ENCODE assay signal across 26 cellular contexts in genomic region chr14:105346200-105346533, GRCh38. TPM values are rescaled to one million over a fixed set of nuclear protein-coding genes. Genes with fewer than 3 reads are reported as not detected.
"Had no signal": no experiment of that assay in that cellular context is flagged by ENCODE, and none has a peak within 500 bp of the region (broad histone marks: within the 10 kb centered on the region; RNA-seq: fewer than 3 reads in every experiment).

No MANE protein-coding gene starts in this region.

- H3K4me3 ChIP-seq: coronary artery, gastroesophageal sphincter, heart left ventricle, hepatocyte, mucosa of descending colon, sigmoid colon, stomach, thoracic aorta, tibial nerve, upper lobe of left lung had no signal

- H3K9me3 ChIP-seq: gastroesophageal sphincter, mucosa of descending colon, neutrophil, sigmoid colon, stomach, thoracic aorta, tibial nerve, upper lobe of left lung had no signal

- FAIRE-seq: endometrium, urothelium cell line had no signal

- H3K4me1 ChIP-seq: foreskin keratinocyte, parathyroid adenoma had no signal

- DNase-seq: effector memory CD8-positive, alpha-beta T cell; foreskin keratinocyte; left colon; mesenchymal stem cell; mucosa of descending colon; naive B cell; sigmoid colon; stimulated activated CD4-positive, alpha-beta T cell treated with anti-CD3 and anti-CD28 coated beads, Interleukin-2, amount 100 ng/mL, for 24 hours; stimulated activated CD4-positive, alpha-beta T cell treated with anti-CD3 and anti-CD28 coated beads, Interleukin-4, amount 100 ng/mL, for 24 hours; stimulated activated naive CD4-positive, alpha-beta T cell treated with Interleukin-2 at 50 U/mL for 16 hours; stomach; upper lobe of left lung had no signal

- H3K27ac ChIP-seq: coronary artery, foreskin keratinocyte, gastroesophageal sphincter, heart left ventricle, hepatocyte, neutrophil, parathyroid adenoma, sigmoid colon, stomach, thoracic aorta, upper lobe of left lung had no signal

- H2AFZ ChIP-seq: hepatocyte, parathyroid adenoma had no signal

- H3K36me3 ChIP-seq: neutrophil, thoracic aorta had no signal

- H3K9ac ChIP-seq: parathyroid adenoma had no signal

- ATAC-seq: effector memory CD8-positive, alpha-beta T cell; esophagus mucosa; foreskin keratinocyte; gastroesophageal sphincter; left colon; mucosa of descending colon; natural killer cell treated with Interleukin-12 subunit alpha and Interleukin-12 subunit beta and Interleukin-15 and Interleukin-18, amount 100 ng/mL, for 72 hours; right cardiac atrium; stimulated activated effector memory CD8-positive, alpha-beta T cell treated with anti-CD3 and anti-CD28 coated beads, Interleukin-12 subunit alpha, Interleukin-12 subunit beta, amount 100 ng/mL, for 72 hours had no signal

- H3K4me2 ChIP-seq: hepatocyte had no signal

- H3K27me3 ChIP-seq: foreskin keratinocyte, gastroesophageal sphincter, heart left ventricle, hepatocyte, sigmoid colon, stomach, tibial nerve, upper lobe of left lung had no signal

RNA-seq across cellular contexts. Expression of gene TEX22, which starts 52.2 kb away (rescaled TPM):
- total RNA-seq: hepatocyte, sigmoid colon, thoracic aorta had no signal
